Comparison of ENCODE assay signal across 11 cellular contexts in the genomic region with DNA sequence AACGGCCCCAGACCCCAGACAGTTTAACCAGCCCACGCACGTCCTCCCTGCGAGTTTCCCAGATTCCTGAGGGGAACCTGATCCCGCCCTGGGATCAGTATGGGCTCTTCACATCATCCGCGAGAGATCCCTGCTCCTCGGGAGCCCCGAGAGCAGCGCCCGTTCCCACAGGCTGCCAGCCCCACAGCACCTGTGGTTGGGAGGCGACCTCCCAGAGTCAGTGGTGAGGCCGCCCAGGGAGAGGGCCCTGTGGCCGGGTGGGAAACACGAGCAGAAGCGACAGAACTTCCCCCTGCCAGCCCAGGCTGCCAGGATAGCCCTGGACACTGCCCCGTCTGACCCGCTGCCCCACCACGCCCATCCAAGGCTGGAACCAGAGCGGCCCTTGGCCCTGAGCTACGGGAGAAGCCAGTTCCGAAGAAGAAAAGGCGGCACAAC. TPM values are rescaled to one million over a fixed set of nuclear protein-coding genes. Genes with fewer than 3 reads are reported as not detected.
A peak's percentile ranks its signal among the peaks of the same experiment; 100 is the strongest.
DNase-seq lines count a peak whose midpoint lies in the region; ATAC-seq, FAIRE-seq and TF ChIP-seq lines count a peak whose summit lies in the region.
"Had no signal": no experiment of that assay in that cellular context is flagged by ENCODE, and none has a peak within 500 bp of the region (broad histone marks: within the 10 kb centered on the region; RNA-seq: fewer than 3 reads in every experiment).

No MANE protein-coding gene starts in this region.

- no peaks in the 10 kb centered on the region for H3K9me3 Mint-ChIP-seq in activated T-cell treated with anti-CD3 and anti-CD28 coated beads, Interleukin-2, amount 50 U/mL, for 4 hours
- no peaks in the 10 kb centered on the region for H3K9me3 Mint-ChIP-seq in type B pancreatic cell

- peak overlapping the region; percentile 71 for H3K27ac ChIP-seq in muscle layer of colon (ENCODE audit: low read depth, low read length)

- no peak for TF ChIP-seq CTCF in choroid plexus epithelial cell (conservative IDR thresholded peaks at IDR 0.05; ENCODE audit: low read depth, low read length)
- TF ChIP-seq CTCF in type B pancreatic cell (conservative IDR thresholded peaks at IDR 0.05), result no peak

- H3K36me3 ChIP-seq in muscle layer of colon (ENCODE audit: insufficient read depth, low read length), result no peaks in the 10 kb centered on the region

- H3K27ac Mint-ChIP-seq in type B pancreatic cell, result peak overlapping the region; percentile 86

- H3K27me3 Mint-ChIP-seq in activated T-cell treated with anti-CD3 and anti-CD28 coated beads, Interleukin-2, amount 50 U/mL, for 4 hours (ENCODE audit: low read depth), result no peaks in the 10 kb centered on the region
- peaks cover 29% of the 10 kb centered on the region for H3K27me3 Mint-ChIP-seq in type B pancreatic cell

- peaks cover 39% of the 10 kb centered on the region for H3K4me1 Mint-ChIP-seq in activated T-cell treated with anti-CD3 and anti-CD28 coated beads, Interleukin-2, amount 50 U/mL, for 4 hours (ENCODE audit: low read depth)
- peaks cover 19% of the 10 kb centered on the region for H3K4me1 Mint-ChIP-seq in type B pancreatic cell (ENCODE audit: unreplicated experiment)

- no peak for FAIRE-seq in frontal cortex (lab: Jason Lieb, UNC)
- FAIRE-seq: urothelium cell line had no signal

- no peaks in the 10 kb centered on the region for H3K36me3 Mint-ChIP-seq in activated T-cell treated with anti-CD3 and anti-CD28 coated beads, Interleukin-2, amount 50 U/mL, for 4 hours (ENCODE audit: insufficient read depth)
- no peaks in the 10 kb centered on the region for H3K36me3 Mint-ChIP-seq in type B pancreatic cell

- H3K9ac ChIP-seq in muscle layer of colon (ENCODE audit: low read length), result peak overlapping the region; percentile 49

- H3K4me3 ChIP-seq in choroid plexus epithelial cell (ENCODE audit: low read depth, low read length) (no peak overlapping the region), muscle layer of colon (ENCODE audit: low read depth in 1 of 2, low read length in 2 of 2) (peak overlapping the region in 1 of 2 donors; percentile 46)

- H3K4me1 ChIP-seq in muscle layer of colon (ENCODE audit: insufficient read depth, low read length), result peaks cover 38% of the 10 kb centered on the region

- no peaks in the 10 kb centered on the region for H3K9me3 ChIP-seq in muscle layer of colon (ENCODE audit: low read length)

- ATAC-seq in activated T-cell treated with anti-CD3 and anti-CD28 coated beads, Interleukin-2, amount 50 U/mL, for 4 hours, result no peak
- ATAC-seq in GM21723 (IDR thresholded peaks at IDR 0.05; ENCODE audit: unreplicated experiment), result no peak

- no peak for DNase-seq in activated T-cell treated with anti-CD3 and anti-CD28 coated beads, Interleukin-2, amount 50 U/mL, for 4 hours
- DNase-seq in activated T-cell treated with anti-CD3 and anti-CD28 coated beads, Interleukin-2, amount 50 U/mL, for 48 hours, result no peak
- DNase-seq in choroid plexus epithelial cell (ENCODE audit: low read depth) (peak; percentile 23), type B pancreatic cell (ENCODE audit: extremely low spot score, unreplicated experiment) (no peak), frontal cortex (ENCODE audit: low spot score in 2 of 2) (no peak)
- no peak for DNase-seq in stimulated activated naive CD4-positive, alpha-beta T cell treated with Interleukin-2 at 50 U/mL for 16 hours (lab: John Stamatoyannopoulos, UW)
- DNase-seq: SHP77 had no signal

- H3K27me3 ChIP-seq in muscle layer of colon (ENCODE audit: control insufficient read depth in 1 of 2, insufficient read depth in 2 of 2, low read length in 2 of 2), result peaks cover 10 to 16% of the 10 kb centered on the region in 2 donors

- peak overlapping the region; percentile 79 for H3K4me3 Mint-ChIP-seq in activated T-cell treated with anti-CD3 and anti-CD28 coated beads, Interleukin-2, amount 50 U/mL, for 4 hours
- peak overlapping the region; percentile 85 for H3K4me3 Mint-ChIP-seq in type B pancreatic cell
- H3K4me3 Mint-ChIP-seq: neural crest cell had no signal

RNA-seq across cellular contexts. Expression of a gene that starts 32.8 kb away (rescaled TPM):
- 10 to 100 TPM; 14.1 to 21.6 (median 18.5) TPM for total RNA-seq in activated T-cell treated with anti-CD3 and anti-CD28 coated beads, Interleukin-2, amount 50 U/mL, for 4 hours
- 21.0 and 34.2 TPM in 2 replicates for total RNA-seq in type B pancreatic cell (ENCODE audit: low replicate concordance)
- 46.5 TPM for total RNA-seq in frontal cortex

RNA-seq across cellular contexts. Expression of a gene that starts 34.8 kb away (rescaled TPM):
- not detected for total RNA-seq in activated T-cell treated with anti-CD3 and anti-CD28 coated beads, Interleukin-2, amount 50 U/mL, for 4 hours
- not detected in 2 replicates for total RNA-seq in type B pancreatic cell (ENCODE audit: low replicate concordance)
- not detected for total RNA-seq in frontal cortex
- total RNA-seq: neural crest cell had no signal
